ENCODE assay signal across 9 cellular contexts in the genomic region with DNA sequence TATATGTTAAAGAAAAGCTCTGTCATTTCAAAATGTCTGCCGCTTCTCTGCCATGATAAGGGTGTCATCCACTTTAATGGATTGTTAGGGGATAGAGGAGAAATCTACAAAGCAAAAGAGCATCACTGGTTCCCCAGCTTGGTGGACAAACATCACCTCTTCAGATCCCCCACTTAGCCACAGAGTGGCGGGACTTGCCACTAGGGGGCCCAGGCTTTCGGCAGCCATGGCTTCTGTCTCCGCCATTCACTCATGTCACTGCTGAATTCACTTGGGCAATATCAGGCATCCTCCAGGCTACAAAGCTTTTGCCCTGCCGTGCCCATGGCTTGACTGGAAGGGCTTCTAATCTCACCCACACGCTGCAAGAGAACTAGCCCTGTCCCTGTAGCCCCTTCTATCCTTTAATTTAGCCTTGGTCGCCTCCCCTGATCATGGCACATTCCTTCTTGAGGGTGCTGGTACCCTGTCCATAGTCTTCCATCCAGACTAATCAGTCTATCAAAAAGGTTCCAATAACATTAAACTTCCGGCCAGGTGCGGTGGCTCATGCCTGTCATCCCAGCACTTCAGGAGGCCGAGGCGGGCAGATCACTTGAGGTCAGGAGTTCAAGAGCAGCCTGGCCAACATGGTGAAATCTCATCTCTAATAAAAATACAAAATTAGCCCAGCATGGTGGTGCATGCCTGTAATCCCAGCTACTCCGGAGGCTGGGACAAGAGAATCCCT. TPM values are rescaled to one million over a fixed set of nuclear protein-coding genes. Genes with fewer than 3 reads are reported as not detected.
DNase-seq lines count a peak whose midpoint lies in the region; ATAC-seq and TF ChIP-seq lines count a peak whose summit lies in the region.
"Had no signal": no experiment of that assay in that cellular context is flagged by ENCODE, and none has a peak within 500 bp of the region (broad histone marks: within the 10 kb centered on the region; RNA-seq: fewer than 3 reads in every experiment).

No MANE protein-coding gene starts in this region.

- peak overlapping the region; percentile 18 for H3K27ac Mint-ChIP-seq in CD8-positive, alpha-beta T cell

- TF ChIP-seq CTCF in CD8-positive, alpha-beta T cell (IDR thresholded peaks at IDR 0.05): peak; percentile 74
- peak; percentile 88 for TF ChIP-seq CTCF in cardiac muscle cell (IDR thresholded peaks at IDR 0.05; ENCODE audit: low read depth, low read length)

- ATAC-seq in CD8-positive, alpha-beta T cell: peak; percentile 89
- ATAC-seq in HG02798 (IDR thresholded peaks at IDR 0.05; ENCODE audit: poor library complexity, unreplicated experiment) (peak; percentile 42), sciatic nerve (no peak), GM21447 (IDR thresholded peaks at IDR 0.05; ENCODE audit: unreplicated experiment) (no peak)

- H3K27ac ChIP-seq in CD8-positive, alpha-beta T cell (ENCODE audit: low read depth, low read length): no peak overlapping the region
- H3K27ac ChIP-seq in cardiac muscle cell: no peak overlapping the region
- H3K27ac ChIP-seq: skin epidermis had no signal

- CTCF ChIA-PET in CD8-positive, alpha-beta T cell (lab: Charles Lee): interaction anchor here (0.6 to 2.2 kb wide), 14 partner anchors 9 to 214 kb away, joined by 3 to 12 read pairs (median 4); no protein-coding TSS in a partner anchor

- no peaks in the 10 kb centered on the region for H3K27me3 ChIP-seq in CD8-positive, alpha-beta T cell (ENCODE audit: insufficient read depth, low read length)
- H3K27me3 ChIP-seq in cardiac muscle cell: no peaks in the 10 kb centered on the region

- no peaks in the 10 kb centered on the region for H3K9me3 Mint-ChIP-seq in CD8-positive, alpha-beta T cell

- no peak overlapping the region for H3K4me3 ChIP-seq in CD8-positive, alpha-beta T cell (ENCODE audit: low read depth, low read length)
- no peak overlapping the region for H3K4me3 ChIP-seq in cardiac muscle cell
- H3K4me3 ChIP-seq: skin epidermis had no signal

- DNase-seq in CD8-positive, alpha-beta T cell: peak; percentile 50 to 79 (median 70)
- peak; percentile 44 for DNase-seq in SHP77 treated with DMSO at 0.1 percent for 48 hours (lab: John Stamatoyannopoulos, UW)
- peak; percentile 59 for DNase-seq in activated gamma-delta T cell treated with anti-CD3 and anti-CD28 coated beads, Interleukin-2, amount 50 U/mL, for 16 hours (ENCODE audit: low read depth)
- peak; percentile 63 to 74 for DNase-seq in cardiac muscle cell (ENCODE audit: low read depth in 1 of 2, low spot score in 1 of 2)
- peak; percentile 76 for DNase-seq in sciatic nerve (ENCODE audit: low spot score)
- no peak for DNase-seq in DMS79 treated with DMSO at 0.1 percent for 48 hours (lab: John Stamatoyannopoulos, UW)

- intact Hi-C loops in CD8-positive, alpha-beta T cell (cut with DNase I, micrococcal nuclease): no loop called here
- intact Hi-C loops in sciatic nerve (cut with DNase I): no loop called here

- no peaks in the 10 kb centered on the region for H3K36me3 ChIP-seq in CD8-positive, alpha-beta T cell (ENCODE audit: insufficient read depth, low read length)
- no peaks in the 10 kb centered on the region for H3K36me3 ChIP-seq in cardiac muscle cell

- no peaks in the 10 kb centered on the region for H3K27me3 Mint-ChIP-seq in CD8-positive, alpha-beta T cell (ENCODE audit: low read depth)

- no peaks in the 10 kb centered on the region for H3K9me3 ChIP-seq in CD8-positive, alpha-beta T cell (ENCODE audit: low read length)
- no peaks in the 10 kb centered on the region for H3K9me3 ChIP-seq in cardiac muscle cell (ENCODE audit: low read depth)

- POLR2A ChIA-PET in CD8-positive, alpha-beta T cell (lab: Charles Lee): interaction anchor here (1.0 kb wide), 1 partner anchor 50 kb away, joined by 4 read pairs; no protein-coding TSS in a partner anchor

- peaks cover 8% of the 10 kb centered on the region for H3K4me1 Mint-ChIP-seq in CD8-positive, alpha-beta T cell (ENCODE audit: low read depth)

- no peak overlapping the region for H3K4me3 Mint-ChIP-seq in CD8-positive, alpha-beta T cell

- peaks cover 6% of the 10 kb centered on the region for H3K36me3 Mint-ChIP-seq in CD8-positive, alpha-beta T cell

- no peaks in the 10 kb centered on the region for H3K4me1 ChIP-seq in CD8-positive, alpha-beta T cell (ENCODE audit: insufficient read depth, low read length)
- no peaks in the 10 kb centered on the region for H3K4me1 ChIP-seq in cardiac muscle cell (ENCODE audit: low read depth)

RNA-seq across cellular contexts. Expression of gene SBK1, which starts 34.7 kb away (rescaled TPM):
- 10 to 100 TPM; 16.5 to 17.1 TPM for total RNA-seq in CD8-positive, alpha-beta T cell
- total RNA-seq in cardiac muscle cell (11.7 and 12.0 TPM in 2 replicates), sciatic nerve (0.62 TPM)
- 12.9 and 15.3 TPM in 2 replicates for polyA plus RNA-seq in cardiac muscle cell

RNA-seq across cellular contexts. Expression of gene NPIPB6, which starts 36.3 kb away (rescaled TPM):
- 1 to 10 TPM in 1 of 2 experiments, not detected in 1; 2.0 TPM for total RNA-seq in CD8-positive, alpha-beta T cell
- total RNA-seq in cardiac muscle cell (1.1 and 4.9 TPM in 2 replicates), sciatic nerve (8.5 TPM)
- 3.2 and 3.6 TPM in 2 replicates for polyA plus RNA-seq in cardiac muscle cell

Comparison
In these comparisons a context has a peak if more than half of its experiments do, and no peak if none do; other contexts are left out.
1. ATAC-seq: peak in CD8-positive, alpha-beta T cell (single experiment) and HG02798 (single experiment); none in sciatic nerve (single experiment) and GM21447 (single experiment).